ENCODE assay signal across 14 cellular contexts in genomic region chr14:73750161-73750901, GRCh38. TPM values are rescaled to one million over a fixed set of nuclear protein-coding genes. Genes with fewer than 3 reads are reported as not detected.
DNase-seq lines count a peak whose midpoint lies in the region; ATAC-seq, FAIRE-seq and TF ChIP-seq lines count a peak whose summit lies in the region.
"Had no signal": no experiment of that assay in that cellular context is flagged by ENCODE, and none has a peak within 500 bp of the region (broad histone marks: within the 10 kb centered on the region; RNA-seq: fewer than 3 reads in every experiment).

No MANE protein-coding gene starts in this region.

- POLR2A ChIA-PET in GM12878 (lab: Charles Lee) = interaction anchor here (0.5 to 7.3 kb wide), 6 partner anchors 7 to 304 kb away, joined by 3 to 54 read pairs (median 3); no protein-coding TSS in a partner anchor

- H3K4me2 ChIP-seq in GM12878 (ENCODE audit: control insufficient read depth, insufficient read depth) = peak overlapping the region; percentile 100; the same call in 1 of the 2 replicates

- no peaks in the 10 kb centered on the region for H3K36me3 ChIP-seq in heart left ventricle
- peaks cover 10 to 16% of the 10 kb centered on the region in 2 experiments for H3K36me3 ChIP-seq in GM12878 (ENCODE audit: control insufficient read depth in 2 of 2, insufficient read depth in 2 of 2, low read length in 1 of 2)
- H3K36me3 ChIP-seq in mucosa of stomach (ENCODE audit: control insufficient read depth, insufficient read depth, low read length) = no peaks in the 10 kb centered on the region
- H3K36me3 ChIP-seq in uterus = no peaks in the 10 kb centered on the region
- H3K36me3 ChIP-seq: ovary had no signal

- DNase-seq in heart left ventricle (no peak), Right ventricle myocardium inferior (ENCODE audit: missing footprints) (no peak), GM12878 (ENCODE audit: low read depth, low spot score) (no peak), uterus (no peak), NCI-H146 treated with DMSO at 0.1 percent for 48 hours (lab: John Stamatoyannopoulos, UW; ENCODE audit: unreplicated experiment) (no peak)
- DNase-seq: activated naive CD4-positive, alpha-beta T cell treated with anti-CD3 and anti-CD28 coated beads, Interleukin-2, amount 50 U/mL, for 16 hours; BE2C; KBM-7; ovary had no signal

- H3K9me3 ChIP-seq in heart left ventricle (no peaks in the 10 kb centered on the region), GM12878 (replicated peaks; ENCODE audit: control insufficient read depth, insufficient read depth, low read length) (no peaks in the 10 kb centered on the region), mucosa of stomach (ENCODE audit: control insufficient read depth, low read length) (no peaks in the 10 kb centered on the region), uterus (no peaks in the 10 kb centered on the region)
- H3K9me3 ChIP-seq: BE2C, ovary, SJSA1 had no signal

- H3K27me3 ChIP-seq in heart left ventricle (no peaks in the 10 kb centered on the region), GM12878 (replicated peaks in 1 of 2; ENCODE audit: control insufficient read depth in 2 of 2, insufficient read depth in 2 of 2, low read length in 1 of 2) (no peaks in the 10 kb centered on the region), mucosa of stomach (ENCODE audit: control insufficient read depth, insufficient read depth, low read length) (no peaks in the 10 kb centered on the region), uterus (no peaks in the 10 kb centered on the region)
- H3K27me3 ChIP-seq: BE2C, ovary, SJSA1 had no signal

- SMC1A ChIA-PET in GM12878 (lab: Charles Lee; ENCODE audit: uncharacterized antibody, unreplicated experiment) = interaction anchor here (0.7 to 14.6 kb wide), 7 partner anchors 19 to 77 kb away, joined by 3 to 214 read pairs (median 5); no protein-coding TSS in a partner anchor

- peaks cover 62 to 100% (median 100%) of the 10 kb centered on the region in 12 donors for H3K4me1 ChIP-seq in heart left ventricle
- H3K4me1 ChIP-seq in GM12878 (ENCODE audit: control insufficient read depth, insufficient read depth, low read length) = peaks cover 85% of the 10 kb centered on the region
- H3K4me1 ChIP-seq in mucosa of stomach (ENCODE audit: control insufficient read depth, insufficient read depth, low read length) = peaks cover 97% of the 10 kb centered on the region
- peaks cover 30 to 64% of the 10 kb centered on the region in 2 donors for H3K4me1 ChIP-seq in uterus

- no peak overlapping the region for H2AFZ ChIP-seq in GM12878 (ENCODE audit: control insufficient read depth, low read depth, low read length)

- H3K79me2 ChIP-seq in GM12878 (ENCODE audit: control insufficient read depth, insufficient read depth, low read length) = peaks cover 100% of the 10 kb centered on the region

- no TSS peak for BruUV-seq in GM12878 (replicated peaks; lab: Mats Ljungman, UMichigan)

- no peak for FAIRE-seq in GM12878 (lab: Jason Lieb, UNC)
- FAIRE-seq: frontal cortex had no signal

- CTCF ChIA-PET in GM12878 (lab: Yijun Ruan, JAX) = interaction anchor here (0.6 to 21.0 kb wide), 3 partner anchors 20 to 73 kb away, joined by 3 to 288 read pairs (median 8); no protein-coding TSS in a partner anchor

- WGBS in heart left ventricle, 4 donors = 30 to 38% (median 34%) methylated on average over 5 of the region's 5 CpGs
- 92% methylated on average over 5 of the region's 5 CpGs for WGBS in GM12878 (ENCODE audit: insufficient coverage, insufficient replicate concordance, low lambda C conversion rate, missing lambda C conversion rate)

- ATAC-seq in heart left ventricle (no peak), Right ventricle myocardium inferior (no peak), GM12878 (no peak), HG02571 (IDR thresholded peaks at IDR 0.05; ENCODE audit: unreplicated experiment) (no peak), HG03196 (IDR thresholded peaks at IDR 0.05; ENCODE audit: unreplicated experiment) (no peak)

- intact Hi-C loops in heart left ventricle (cut with DNase I) = loop anchor here in 5 of 10 donors (5.0 kb wide), 1 partner anchor 37 kb away; no protein-coding TSS in a partner anchor
- intact Hi-C loops in Right ventricle myocardium inferior (cut with DNase I) = no loop called here
- intact Hi-C loops in GM12878 (cut with micrococcal nuclease; ENCODE audit: unreplicated experiment) = loop anchor here (5.0 kb wide), 1 partner anchor 37 kb away; no protein-coding TSS in a partner anchor
- intact Hi-C loops in uterus (cut with DNase I; ENCODE audit: low total_unique reads) = no loop called here

- no peak overlapping the region for H3K9ac ChIP-seq in GM12878 (ENCODE audit: control insufficient read depth, insufficient read depth, low read length)
- peak overlapping the region; percentile 20 for H3K9ac ChIP-seq in mucosa of stomach (ENCODE audit: low read length)

- H3K4me3 ChIP-seq in heart left ventricle (no peak overlapping the region), GM12878 (no peak overlapping the region), mucosa of stomach (ENCODE audit: low read length) (no peak overlapping the region), uterus (no peak overlapping the region)
- H3K4me3 ChIP-seq: ovary, SJSA1 had no signal

- no peak for TF ChIP-seq EP300 in GM12878 (IDR thresholded peaks at IDR 0.05; ENCODE audit: borderline replicate concordance in 1 of 2, control insufficient read depth in 1 of 2, low read depth in 2 of 2, low read length in 2 of 2)

- in situ Hi-C loops in GM12878 (cut with MboI) = loop anchor here (25.0 kb wide), 2 partner anchors 1512 to 1787 kb away; no protein-coding TSS in a partner anchor

- H4K20me1 ChIP-seq in GM12878 (ENCODE audit: control insufficient read depth, insufficient read depth) = peaks cover 37% of the 10 kb centered on the region

- RAD21 ChIA-PET in GM12878 (lab: Charles Lee; ENCODE audit: unreplicated experiment) = interaction anchor here (0.7 to 25.6 kb wide), 4 partner anchors 27 to 80 kb away, joined by 3 to 710 read pairs (median 4); no protein-coding TSS in a partner anchor

- TF ChIP-seq RAD21 in GM12878 (IDR thresholded peaks at IDR 0.05; ENCODE audit: insufficient read depth, low read depth, low read length) = no peak

- TF ChIP-seq CTCF in heart left ventricle (IDR thresholded peaks at IDR 0.05) (no peak), GM12878 (IDR thresholded peaks at IDR 0.05 in 2 of 3, conservative IDR thresholded peaks at IDR 0.05 in 1 of 3; ENCODE audit: control insufficient read depth in 2 of 3, extremely low read depth in 1 of 3, insufficient read depth in 1 of 3, low read depth in 3 of 3, low read length in 3 of 3) (no peak), uterus (IDR thresholded peaks at IDR 0.05) (no peak)

- peak overlapping the region in 11 of 12 donors; percentile 84 to 100 (median 96) for H3K27ac ChIP-seq in heart left ventricle
- H3K27ac ChIP-seq in GM12878 (ENCODE audit: control insufficient read depth, insufficient read depth) = peak overlapping the region; percentile 7; the same call in 1 of the 2 replicates
- H3K27ac ChIP-seq in uterus = peak overlapping the region; percentile 95 to 97
- H3K27ac ChIP-seq: SJSA1 had no signal

- TF ChIP-seq POLR2A in heart left ventricle (IDR thresholded peaks at IDR 0.05) (no peak), GM12878 (IDR thresholded peaks at IDR 0.05; ENCODE audit: low read depth, low read length) (peak; percentile 16; the same call in 1 of the 2 replicates), uterus (IDR thresholded peaks at IDR 0.05) (no peak)

TF ChIP-seq in GM12878, 131 proteins besides CTCF, POLR2A, EP300 and RAD21 (continues in another document):
- TF ChIP-seq JUND (IDR thresholded peaks at IDR 0.05; ENCODE audit: low read depth, low read length) (no peak), SMC3 (IDR thresholded peaks at IDR 0.05; ENCODE audit: borderline replicate concordance, low read length) (no peak), ZNF207 (IDR thresholded peaks at IDR 0.05; ENCODE audit: borderline replicate concordance) (no peak), MLLT1 (IDR thresholded peaks at IDR 0.05) (no peak), MTA2 (IDR thresholded peaks at IDR 0.05; ENCODE audit: low read depth) (no peak)

RNA-seq across cellular contexts. Expression of gene PNMA1, which starts 36.1 kb away (rescaled TPM):
- 10 to 100 TPM; 14.5 to 32.3 (median 25.9) TPM for total RNA-seq in heart left ventricle
- 10 to 100 TPM in 1 of 2 donors, 1 to 10 TPM in 1; 7.4 to 27.3 TPM for polyA plus RNA-seq in heart left ventricle
- 14.9 TPM for total RNA-seq in Right ventricle myocardium inferior
- total RNA-seq in GM12878 (2013; cell fraction: nucleolus; rRNA removed) = 8.8 and 10.1 TPM in 2 replicates
- 3.8 and 4.0 TPM in 2 replicates for total RNA-seq in GM12878 (2014; rRNA removed)
- total RNA-seq in GM12878 (2014; rRNA removed; fragmentation: Illumina TruSeq; extraction: Trizol) = 6.8 TPM in 2 replicates
- 22.4 and 24.0 TPM in 2 replicates for total RNA-seq in GM12878 (2021)
- polyA plus RNA-seq in GM12878 (2011; ENCODE audit: low read depth) = 7.3 TPM
- polyA plus RNA-seq in GM12878 (2011; rRNA removed) = 7.8 and 9.7 TPM in 2 replicates
- polyA plus RNA-seq in GM12878 (2011; cell fraction: cytosol; rRNA removed) = 7.1 and 7.2 TPM in 2 replicates
- 7.9 and 9.2 TPM in 2 replicates for polyA plus RNA-seq in GM12878 (2011; cell fraction: nucleus; rRNA removed)
- polyA plus RNA-seq in GM12878 (2012) = 9.3 and 11.6 TPM in 2 replicates
- polyA plus RNA-seq in GM12878 (2014; fragmentation: Illumina TruSeq; extraction: Trizol) = 14.0 and 14.4 TPM in 2 replicates
- 1 to 10 TPM; 1.8 to 6.5 TPM for polyA plus RNA-seq in GM12878 (2014; fragmentation: Nextera tagmentation; extraction: Ambion mirVana)
- 14.4 and 15.3 TPM in 2 replicates for polyA plus RNA-seq in GM12878 (2014; rRNA removed)
- 10 to 100 TPM; 35.0 to 39.3 TPM for polyA plus RNA-seq in GM12878 (2016; fragmentation: Nextera tagmentation; extraction: Ambion mirVana)
- 5.3 and 7.1 TPM in 2 replicates for polyA minus RNA-seq in GM12878 (2011; rRNA and poly(A)+ RNA removed)
- 3.3 and 3.7 TPM in 2 replicates for polyA minus RNA-seq in GM12878 (2011; cell fraction: cytosol; rRNA and poly(A)+ RNA removed)
- polyA minus RNA-seq in GM12878 (2011; cell fraction: nucleus; rRNA and poly(A)+ RNA removed) = 3.6 and 4.6 TPM in 2 replicates
- total RNA-seq in uterus = 10 to 100 TPM; 12.6 to 58.0 (median 39.4) TPM

Comparison
In these comparisons a context has a peak if more than half of its experiments do, and no peak if none do; other contexts are left out.
1. H3K27ac ChIP-seq: peak in every context shown above with its lines; median percentile 96 in heart left ventricle; 96 in uterus; 7 in GM12878.